Comparison of ENCODE assay signal across 24 cellular contexts in genomic region chr5:7473668-7474215, GRCh38.
"Had no signal": no experiment of that assay in that cellular context is flagged by ENCODE, and none has a peak within 500 bp of the region (broad histone marks: within the 10 kb centered on the region; RNA-seq: fewer than 3 reads in every experiment).

No MANE protein-coding gene starts in this region.

- ATAC-seq: activated naive CD8-positive, alpha-beta T cell treated with anti-CD3 and anti-CD28 coated beads, Interleukin-2, amount 50 U/mL, for 24 hours; activated T-cell treated with anti-CD3 and anti-CD28 coated beads, Interleukin-2, amount 50 U/mL, for 72 hours; gastroesophageal sphincter; heart left ventricle; sciatic nerve; stimulated activated memory B cell treated with anti-CD40 and anti-IgM and Interleukin-4, amounts not matched to agents 10 μg/mL and 1 μg/mL and 100 μg/mL, for 72 hours had no signal

- H3K27me3 ChIP-seq: gastroesophageal sphincter, heart left ventricle, stomach, suprapubic skin, tibial nerve had no signal

- H3K36me3 Mint-ChIP-seq: memory B cell had no signal

- H3K9me3 ChIP-seq: gastroesophageal sphincter, suprapubic skin had no signal

- H3K27ac Mint-ChIP-seq: activated naive CD8-positive, alpha-beta T cell treated with anti-CD3 and anti-CD28 coated beads, Interleukin-2, amount 50 U/mL, for 24 hours; activated T-cell treated with anti-CD3 and anti-CD28 coated beads, Interleukin-2, amount 50 U/mL, for 72 hours; memory B cell; nephron; stimulated activated memory B cell treated with anti-CD40 and anti-IgM and Interleukin-4, amounts not matched to agents 10 μg/mL and 1 μg/mL and 100 μg/mL, for 72 hours had no signal

- DNase-seq: activated CD4-positive, alpha-beta T cell treated with anti-CD3 and anti-CD28 coated beads for 4 hours; activated CD4-positive, alpha-beta T cell treated with anti-CD3 and anti-CD28 coated beads, Interleukin-2, amount 50 U/mL, for 48 hours; activated CD4-positive, CD25-positive, alpha-beta regulatory T cell; activated CD8-positive, alpha-beta memory T cell treated with anti-CD3 and anti-CD28 coated beads, Interleukin-2, amount 50 U/mL, for 48 hours; activated effector memory CD4-positive, alpha-beta T cell treated with anti-CD3 and anti-CD28 coated beads, Interleukin-2, amount 50 U/mL, for 16 hours; activated naive CD4-positive, alpha-beta T cell treated with anti-CD3 and anti-CD28 coated beads, Interleukin-2, amount 50 U/mL, for 16 hours; activated naive CD8-positive, alpha-beta T cell treated with anti-CD3 and anti-CD28 coated beads, Interleukin-2, amount 50 U/mL, for 24 hours; activated T-cell treated with anti-CD3 and anti-CD28 coated beads, Interleukin-2, amount 50 U/mL, for 72 hours; cerebellar nuclear complex; heart left ventricle; occipital lobe; stimulated activated CD4-positive, alpha-beta T cell treated with anti-CD3 and anti-CD28 coated beads, Interleukin-15, amount 100 ng/mL, for 24 hours; stomach; T-helper 9 cell had no signal

- H3K27ac ChIP-seq: coronary artery, epithelial cell of prostate, gastroesophageal sphincter, heart left ventricle, stomach, suprapubic skin, tibial nerve had no signal

- H3K4me2 ChIP-seq: smooth muscle cell had no signal

- H3K36me3 ChIP-seq: gastroesophageal sphincter, heart left ventricle, stomach, suprapubic skin, tibial nerve had no signal

- H3K4me1 Mint-ChIP-seq: activated naive CD8-positive, alpha-beta T cell treated with anti-CD3 and anti-CD28 coated beads, Interleukin-2, amount 50 U/mL, for 24 hours; memory B cell; nephron; stimulated activated memory B cell treated with anti-CD40 and anti-IgM and Interleukin-4, amounts not matched to agents 10 μg/mL and 1 μg/mL and 100 μg/mL, for 72 hours had no signal

- H3K27me3 Mint-ChIP-seq: memory B cell; stimulated activated memory B cell treated with anti-CD40 and anti-IgM and Interleukin-4, amounts not matched to agents 10 μg/mL and 1 μg/mL and 100 μg/mL, for 72 hours had no signal

- H3K4me3 ChIP-seq: coronary artery, gastroesophageal sphincter, heart left ventricle, smooth muscle cell, stomach, suprapubic skin, tibial nerve had no signal

- H3K4me1 ChIP-seq: gastroesophageal sphincter, heart left ventricle, suprapubic skin, tibial nerve had no signal

- H3K4me3 Mint-ChIP-seq: activated naive CD8-positive, alpha-beta T cell treated with anti-CD3 and anti-CD28 coated beads, Interleukin-2, amount 50 U/mL, for 24 hours; activated T-cell treated with anti-CD3 and anti-CD28 coated beads, Interleukin-2, amount 50 U/mL, for 72 hours; memory B cell; nephron; stimulated activated memory B cell treated with anti-CD40 and anti-IgM and Interleukin-4, amounts not matched to agents 10 μg/mL and 1 μg/mL and 100 μg/mL, for 72 hours had no signal
